9 cellular contexts compared by ENCODE assay signal in the genomic region with DNA sequence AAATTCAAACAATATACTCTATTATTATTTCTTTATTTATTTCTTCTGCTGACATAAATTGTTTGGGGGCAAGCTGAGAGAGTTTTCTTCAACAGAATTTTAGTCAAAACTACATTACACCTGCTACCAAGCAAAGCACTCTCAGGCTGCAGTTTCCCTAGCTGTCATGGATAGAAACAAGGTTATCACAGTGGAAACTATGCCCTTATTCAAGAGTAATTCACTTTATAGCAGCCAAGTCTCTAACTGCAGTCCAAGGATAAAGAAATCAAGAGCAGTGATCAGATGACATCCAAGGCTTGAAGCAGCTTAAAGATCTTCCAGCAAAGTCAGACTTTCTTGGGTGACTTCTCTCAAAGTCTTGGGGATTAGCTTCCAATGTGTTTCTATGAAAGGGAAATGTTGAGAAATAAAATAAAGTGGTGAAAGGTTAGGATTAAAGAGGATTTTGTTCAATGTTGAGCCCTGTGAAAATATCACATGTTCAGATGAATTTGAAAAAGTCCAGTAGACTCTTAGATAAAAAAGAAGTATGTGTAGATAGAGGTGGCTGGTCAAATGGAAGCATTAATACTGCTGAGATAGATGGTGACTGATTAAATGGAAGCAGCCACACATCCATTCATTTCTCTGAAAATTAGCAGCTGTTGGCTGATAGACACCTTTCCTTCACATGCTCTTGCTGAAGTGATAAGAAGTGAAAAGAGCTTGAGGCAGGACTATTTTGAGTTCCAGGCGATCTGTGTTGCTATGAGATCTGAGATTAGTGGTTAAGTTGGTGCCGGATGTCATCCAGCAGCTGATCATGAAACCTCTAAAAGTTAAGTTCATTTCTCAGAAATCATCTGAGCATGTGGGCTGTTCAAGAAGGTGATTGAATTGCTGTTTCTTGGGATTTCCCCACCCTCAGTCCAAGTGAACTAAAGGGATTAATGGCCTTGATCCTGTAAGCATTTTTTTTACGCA.
A peak's percentile ranks its signal among the peaks of the same experiment; 100 is the strongest.
DNase-seq lines count a peak whose midpoint lies in the region; ATAC-seq and TF ChIP-seq lines count a peak whose summit lies in the region.
"Had no signal": no experiment of that assay in that cellular context is flagged by ENCODE, and none has a peak within 500 bp of the region (broad histone marks: within the 10 kb centered on the region; RNA-seq: fewer than 3 reads in every experiment).

No MANE protein-coding gene starts in this region.

- no peak overlapping the region for H3K27ac Mint-ChIP-seq in HFFc6

- no peaks in the 10 kb centered on the region for H3K36me3 ChIP-seq in esophagus (ENCODE audit: control insufficient read depth in 2 of 2, insufficient read depth in 2 of 2, low read length in 1 of 2)
- H3K36me3 ChIP-seq: heart right ventricle had no signal

- H3K27me3 Mint-ChIP-seq in HFFc6 (ENCODE audit: insufficient read depth): peaks cover 3% of the 10 kb centered on the region; the same call in 1 of the 2 replicates

- no peak overlapping the region for H3K4me3 Mint-ChIP-seq in HFFc6

- DNase-seq in T-helper 2 cell (peak in 4 of 5 experiments; percentile 14 to 98 (median 47)), NCI-H146 treated with DMSO at 0.1 percent for 48 hours (lab: John Stamatoyannopoulos, UW; ENCODE audit: unreplicated experiment) (no peak), COR-L47 (lab: John Stamatoyannopoulos, UW) (no peak), SK-N-DZ (ENCODE audit: low spot score) (no peak), HFFc6 (no peak)
- DNase-seq: heart right ventricle had no signal

- no peaks in the 10 kb centered on the region; the same call in 1 of the 2 replicates for H3K4me1 Mint-ChIP-seq in HFFc6 (ENCODE audit: low read depth)

- no peaks in the 10 kb centered on the region for H3K9me3 ChIP-seq in esophagus (ENCODE audit: control insufficient read depth in 2 of 2, insufficient read depth in 1 of 2, low read depth in 1 of 2, low read length in 1 of 2)

- no peaks in the 10 kb centered on the region for H3K36me3 Mint-ChIP-seq in HFFc6 (ENCODE audit: low read depth)

- peak overlapping the region; percentile 9 to 53 for H3K27ac ChIP-seq in esophagus (ENCODE audit: low read depth in 2 of 2, low read length in 1 of 2)

- H3K4me1 ChIP-seq in esophagus (ENCODE audit: control insufficient read depth in 2 of 2, insufficient read depth in 2 of 2, low read length in 1 of 2): peaks cover 0 to 1% of the 10 kb centered on the region in 2 donors

- ATAC-seq in GM18867 (IDR thresholded peaks at IDR 0.05; ENCODE audit: unreplicated experiment): peak; percentile 89
- peak; percentile 84 for ATAC-seq in HG02884 (IDR thresholded peaks at IDR 0.05; ENCODE audit: unreplicated experiment)

- no peaks in the 10 kb centered on the region for H3K9me3 Mint-ChIP-seq in HFFc6

- 45 to 47% methylated on average over 3 of the region's 3 CpGs for WGBS in esophagus, 2 donors

- no peak overlapping the region for H3K4me3 ChIP-seq in esophagus (ENCODE audit: low read depth in 1 of 2, low read length in 2 of 2)
- H3K4me3 ChIP-seq: heart right ventricle had no signal

- no peak for TF ChIP-seq CTCF in HFFc6 (IDR thresholded peaks at IDR 0.05)

- no peaks in the 10 kb centered on the region for H3K27me3 ChIP-seq in esophagus (ENCODE audit: control insufficient read depth in 1 of 2, insufficient read depth in 2 of 2, low read length in 2 of 2)
- H3K27me3 ChIP-seq: heart right ventricle had no signal

Comparison
In these comparisons a context has a peak if more than half of its experiments do, and no peak if none do; other contexts are left out.
1. DNase-seq: peak in T-helper 2 cell (4 of 5); none in NCI-H146 treated with DMSO at 0.1 percent for 48 hours (single experiment), COR-L47 (single experiment), SK-N-DZ (single experiment) and HFFc6 (single experiment).